Comparison of ENCODE assay signal across 17 cellular contexts in genomic region chr12:45336762-45337596, GRCh38.
DNase-seq lines count a peak whose midpoint lies in the region; ATAC-seq, FAIRE-seq and TF ChIP-seq lines count a peak whose summit lies in the region.
"Had no signal": no experiment of that assay in that cellular context is flagged by ENCODE, and none has a peak within 500 bp of the region (broad histone marks: within the 10 kb centered on the region; RNA-seq: fewer than 3 reads in every experiment).

No MANE protein-coding gene starts in this region.

- H3K4me3 ChIP-seq in AG09309 (ENCODE audit: control insufficient read depth, low read depth, low read length): no peak overlapping the region
- no peak overlapping the region for H3K4me3 ChIP-seq in K562
- no peak overlapping the region for H3K4me3 ChIP-seq in kidney epithelial cell (ENCODE audit: low read depth, low read length)
- no peak overlapping the region for H3K4me3 ChIP-seq in neuronal stem cell (ENCODE audit: low read length in 2 of 2)

- POLR2A ChIA-PET in K562 (lab: Yijun Ruan, JAX): interaction anchor here (0.9 to 1.8 kb wide), 5 partner anchors 9 to 115 kb away, joined by 3 to 9 read pairs (median 3); no protein-coding TSS in a partner anchor

- H3K18ac ChIP-seq in neuronal stem cell (ENCODE audit: low read length): no peak overlapping the region

- H3K27me3 ChIP-seq in K562 (ENCODE audit: control insufficient read depth in 2 of 2, insufficient read depth in 2 of 2, low read length in 2 of 2) (no peaks in the 10 kb centered on the region), kidney epithelial cell (ENCODE audit: control insufficient read depth, insufficient read depth, low read length) (no peaks in the 10 kb centered on the region), neuronal stem cell (ENCODE audit: control insufficient read depth in 3 of 3, insufficient read depth in 3 of 3, low read depth in 1 of 3, low read length in 3 of 3) (no peaks in the 10 kb centered on the region)

- H3K79me2 ChIP-seq in K562 (ENCODE audit: control insufficient read depth, insufficient read depth, low read length): no peaks in the 10 kb centered on the region

- H3K9me1 ChIP-seq in K562 (ENCODE audit: control insufficient read depth, insufficient read depth, low read length): no peaks in the 10 kb centered on the region

- TF ChIP-seq POLR2A in K562 (conservative IDR thresholded peaks at IDR 0.05): no peak

- 15% methylated on average over 3 of the region's 3 CpGs for WGBS in K562 (ENCODE audit: insufficient coverage, low coverage, missing lambda C conversion rate)
- 100% methylated on average over 1 of the region's 3 CpGs; no CpG with 5 or more reads in 1 of the 2 donors for WGBS in neuronal stem cell (ENCODE audit: extremely low coverage in 2 of 2, insufficient read length in 2 of 2, insufficient replicate concordance in 1 of 2), 2 donors

- H4K20me1 ChIP-seq in K562 (replicated peaks; ENCODE audit: control insufficient read depth, insufficient read depth, low read length): no peaks in the 10 kb centered on the region

- no peaks in the 10 kb centered on the region for H3K9me3 ChIP-seq in K562 (replicated peaks; ENCODE audit: control insufficient read depth, insufficient read depth, low read depth, low read length)
- no peaks in the 10 kb centered on the region for H3K9me3 ChIP-seq in neuronal stem cell (replicated peaks in 1 of 2; ENCODE audit: control insufficient read depth in 2 of 2, insufficient read depth in 1 of 2, low read depth in 1 of 2, low read length in 2 of 2)

- no peaks in the 10 kb centered on the region for H3K79me1 ChIP-seq in neuronal stem cell (ENCODE audit: low read depth, low read length)

- intact Hi-C loops in K562 (cut with micrococcal nuclease): loop anchor here (5.0 kb wide), 2 partner anchors 65 to 120 kb away; partner anchors contain the start of gene ANO6

- peak overlapping the region; percentile 27; the same call in 1 of the 2 replicates for H3K4me2 ChIP-seq in K562 (ENCODE audit: insufficient read depth, low read length)
- no peak overlapping the region for H3K4me2 ChIP-seq in neuronal stem cell (ENCODE audit: insufficient read depth, low read length, poor library complexity, severe bottlenecking)

- TF ChIP-seq EP300 in K562 (IDR thresholded peaks at IDR 0.05; ENCODE audit: low read length): no peak; the same call in 1 of the 2 replicates

- H2BK5ac ChIP-seq in neuronal stem cell (ENCODE audit: low read length): no peak overlapping the region

- no peak overlapping the region for H2BK15ac ChIP-seq in neuronal stem cell (ENCODE audit: low read length)

- 0 out of 4 replicates have a peak, but pooled peaks of 1 of the 2 experiments have one; percentile 15 for TF ChIP-seq RAD21 in K562 (CRISPR knock-in tag; conservative IDR thresholded peaks at IDR 0.05 in 1 of 2, IDR thresholded peaks at IDR 0.05 in 1 of 2)

- 0 out of 3 replicates have a peak, but pooled peaks cover 2% of the 10 kb centered on the region for H3K36me3 ChIP-seq in K562 (ENCODE audit: control insufficient read depth, insufficient read depth, low read length)
- H3K36me3 ChIP-seq in kidney epithelial cell (ENCODE audit: control insufficient read depth, insufficient read depth, low read length): peaks cover 1% of the 10 kb centered on the region
- peaks cover 0 to 12% of the 10 kb centered on the region in 2 donors for H3K36me3 ChIP-seq in neuronal stem cell (replicated peaks in 1 of 2; ENCODE audit: control insufficient read depth in 2 of 2, insufficient read depth in 2 of 2, low read length in 2 of 2)

- FAIRE-seq in K562 (lab: Jason Lieb, UNC): peak; percentile 87

- BruUV-seq in K562 (replicated peaks; lab: Mats Ljungman, UMichigan): no TSS peak

- DNase-seq in AG09309 (ENCODE audit: low read depth) (peak; percentile 62), M059J (ENCODE audit: low read depth) (peak; percentile 84), K562 (ENCODE audit: extremely low read depth in 1 of 4, low spot score in 3 of 4) (peak in 3 of 4 experiments; percentile 19 to 78 (median 32)), kidney epithelial cell (ENCODE audit: low read depth) (peak; percentile 61), neuronal stem cell (ENCODE audit: low spot score) (no peak), T-helper 1 cell (no peak), caudate nucleus (lab: John Stamatoyannopoulos, UW) (no peak)
- DNase-seq: activated CD8-positive, alpha-beta memory T cell treated with anti-CD3 and anti-CD28 coated beads, Interleukin-2, amount 50 U/mL, for 4 hours; CD8-positive, alpha-beta memory T cell; cerebellar nuclear complex; hippocampal formation; naive B cell; NCI-H524; stimulated activated CD4-positive, alpha-beta T cell treated with anti-CD3 and anti-CD28 coated beads, Interleukin-4, amount 100 ng/mL, for 1 hour; substantia nigra; T-helper 17 cell had no signal

- in situ Hi-C loops in K562 (cut with MboI): no loop called here

- H3K4me1 ChIP-seq in K562 (replicated peaks in 1 of 2; ENCODE audit: control insufficient read depth in 2 of 2, insufficient read depth in 2 of 2, low read length in 2 of 2): peaks cover 0 to 28% of the 10 kb centered on the region in 2 experiments; a peak in 3 of 5 replicates
- no peaks in the 10 kb centered on the region for H3K4me1 ChIP-seq in neuronal stem cell (ENCODE audit: control insufficient read depth in 2 of 2, insufficient read depth in 1 of 2, low read depth in 1 of 2, low read length in 2 of 2)

- TF ChIP-seq CTCF in AG09309 (IDR thresholded peaks at IDR 0.05; ENCODE audit: control insufficient read depth, insufficient read depth, low read depth, low read length, missing control alignments) (no peak), K562 (IDR thresholded peaks at IDR 0.05 in 2 of 3, conservative IDR thresholded peaks at IDR 0.05 in 1 of 3; ENCODE audit: insufficient read depth in 2 of 3, low read depth in 1 of 3, low read length in 3 of 3) (0 out of 6 replicates have a peak, but pooled peaks of 2 of the 3 experiments have one; percentile 14 to 15), kidney epithelial cell (IDR thresholded peaks at IDR 0.05; ENCODE audit: insufficient read depth, low read length, poor library complexity, severe bottlenecking) (no peak)

- H3K14ac ChIP-seq in neuronal stem cell (ENCODE audit: low read length): no peak overlapping the region

- peak; percentile 95 for ATAC-seq in K562
- ATAC-seq in HG02852 (IDR thresholded peaks at IDR 0.05; ENCODE audit: unreplicated experiment): no peak
- ATAC-seq: T-helper 17 cell had no signal

- no peak overlapping the region for H2AK5ac ChIP-seq in neuronal stem cell (ENCODE audit: low read depth, low read length)

- H3K23ac ChIP-seq in neuronal stem cell (ENCODE audit: low read depth, low read length, poor library complexity): no peak overlapping the region

- H2BK120ac ChIP-seq in neuronal stem cell (ENCODE audit: low read depth, low read length): no peak overlapping the region

- H3K4ac ChIP-seq in neuronal stem cell (ENCODE audit: low read length): no peak overlapping the region

- CTCF ChIA-PET in K562 (lab: Yijun Ruan, JAX; ENCODE audit: low intra/inter-chr PET ratio): interaction anchor here (0.6 kb wide), 1 partner anchor 121 kb away, joined by 3 read pairs; no protein-coding TSS in a partner anchor

- H2AFZ ChIP-seq in K562 (ENCODE audit: low read depth, low read length): peak overlapping the region; percentile 52; the same call in 1 of the 2 replicates
- H2AFZ ChIP-seq in neuronal stem cell (ENCODE audit: low read length): no peak overlapping the region

- H4K91ac ChIP-seq in neuronal stem cell (ENCODE audit: low read depth, low read length, poor library complexity): no peak overlapping the region

- H3K27ac ChIP-seq in K562 (ENCODE audit: extremely low read depth, low read depth, low read length) (peak overlapping the region; percentile 80), neuronal stem cell (replicated peaks; ENCODE audit: low read length) (no peak overlapping the region), caudate nucleus (ENCODE audit: low read depth, low read length) (no peak overlapping the region)

- H4K8ac ChIP-seq in neuronal stem cell (ENCODE audit: low read depth, low read length): no peak overlapping the region

- H2BK12ac ChIP-seq in neuronal stem cell (ENCODE audit: low read length): no peak overlapping the region

- H3K9ac ChIP-seq in K562 (ENCODE audit: insufficient read depth in 1 of 2, low read depth in 2 of 2, low read length in 2 of 2) (peak overlapping the region in 1 of 2 experiments; percentile 28; a peak in 2 of 4 replicates), neuronal stem cell (ENCODE audit: low read depth, low read length, poor library complexity) (no peak overlapping the region)

TF ChIP-seq in K562, 482 proteins besides CTCF, POLR2A, EP300 and RAD21 (continues in another document):
- no peak for TF ChIP-seq PTBP1 (IDR thresholded peaks at IDR 0.05; ENCODE audit: low read depth, low read length)
- peak; percentile 63; the same call in 1 of the 2 replicates for TF ChIP-seq MAFK (IDR thresholded peaks at IDR 0.05; ENCODE audit: low read length)
- TF ChIP-seq ZNF316 (IDR thresholded peaks at IDR 0.05): peak; percentile 80
- TF ChIP-seq ARID1B (IDR thresholded peaks at IDR 0.05): peak; percentile 52
- peak; percentile 42; the same call in 1 of the 2 replicates for TF ChIP-seq MECOM (CRISPR knock-in tag; IDR thresholded peaks at IDR 0.05)
- peak in 1 of 3 experiments; percentile 17 for TF ChIP-seq YY1 (IDR thresholded peaks at IDR 0.05; ENCODE audit: borderline replicate concordance in 1 of 3, control insufficient read depth in 1 of 3, extremely low read depth in 1 of 3, insufficient read depth in 3 of 3, insufficient read length in 1 of 3, insufficient replicate concordance in 2 of 3, low read depth in 1 of 3, low read length in 2 of 3)
- peak; percentile 62; the same call in 1 of the 2 replicates for TF ChIP-seq SMARCA4 (IDR thresholded peaks at IDR 0.05)
- no peak; the same call in 1 of the 2 replicates for TF ChIP-seq TAL1 (IDR thresholded peaks at IDR 0.05)
- no peak for TF ChIP-seq IFI16 (CRISPR knock-in tag; IDR thresholded peaks at IDR 0.05)
- TF ChIP-seq SMARCB1 (IDR thresholded peaks at IDR 0.05; ENCODE audit: insufficient read length, low read depth): peak; percentile 60
- peak; percentile 58 for TF ChIP-seq TCF3 (CRISPR knock-in tag; IDR thresholded peaks at IDR 0.05)
- TF ChIP-seq STAG1 (CRISPR knock-in tag; IDR thresholded peaks at IDR 0.05; ENCODE audit: borderline replicate concordance): no peak
- TF ChIP-seq FOSL1 (tag; conservative IDR thresholded peaks at IDR 0.05): peak; percentile 75
- peak; percentile 81 for TF ChIP-seq HMBOX1 (IDR thresholded peaks at IDR 0.05)
- no peak for TF ChIP-seq PHF8 (IDR thresholded peaks at IDR 0.05; ENCODE audit: borderline replicate concordance, low read length)

Comparison
In these comparisons a context has a peak if more than half of its experiments do, and no peak if none do; other contexts are left out.
1. DNase-seq: peak in AG09309 (single experiment), M059J (single experiment), K562 (3 of 4) and kidney epithelial cell (single experiment); none in neuronal stem cell (single experiment), T-helper 1 cell (0 of 5) and caudate nucleus (0 of 61).
2. CTCF ChIP-seq: peak in K562 (2 of 3); none in AG09309 (single experiment) and kidney epithelial cell (single experiment).